Comparison of ENCODE assay signal across 1 cellular context in genomic region chr17:42677921-42678781, GRCh38.
TF ChIP-seq lines count a peak whose summit lies in the region.

No MANE protein-coding gene starts in this region.

TF ChIP-seq in HepG2, 621 proteins besides CTCF, POLR2A, EP300 and RAD21 (continued from another document and continues in another):
- TF ChIP-seq KLF16 (CRISPR knock-in tag; IDR thresholded peaks at IDR 0.05) (peak in 1 of 2 experiments; percentile 93; a peak in 2 of 4 replicates), ZNF33B (CRISPR knock-in tag; IDR thresholded peaks at IDR 0.05) (no peak), ZNF263 (CRISPR knock-in tag; IDR thresholded peaks at IDR 0.05) (no peak), ZNF782 (CRISPR knock-in tag; IDR thresholded peaks at IDR 0.05; ENCODE audit: borderline replicate concordance) (no peak), ZNF362 (CRISPR knock-in tag; IDR thresholded peaks at IDR 0.05; ENCODE audit: borderline replicate concordance) (no peak), DRAP1 (CRISPR knock-in tag; IDR thresholded peaks at IDR 0.05) (peak; percentile 81), RNF219 (CRISPR knock-in tag; IDR thresholded peaks at IDR 0.05) (peak; percentile 80; the same call in 1 of the 2 replicates), KDM2A (CRISPR knock-in tag; IDR thresholded peaks at IDR 0.05; ENCODE audit: borderline replicate concordance, low read depth) (peak; percentile 82), HOXA3 (CRISPR knock-in tag; IDR thresholded peaks at IDR 0.05) (peak; percentile 91), AFF4 (CRISPR knock-in tag; IDR thresholded peaks at IDR 0.05) (no peak; the same call in 1 of the 2 replicates), ZNF232 (CRISPR knock-in tag; IDR thresholded peaks at IDR 0.05; ENCODE audit: borderline replicate concordance) (peak; percentile 31; the same call in 1 of the 2 replicates), ZNF274 (CRISPR knock-in tag; IDR thresholded peaks at IDR 0.05) (0 out of 2 replicates have a peak, but pooled peaks have one; percentile 30), TCF7L2 (IDR thresholded peaks at IDR 0.05; ENCODE audit: low read depth, low read length) (no peak), HCFC1 (IDR thresholded peaks at IDR 0.05; ENCODE audit: low read depth, low read length) (no peak), ZNF746 (CRISPR knock-in tag; IDR thresholded peaks at IDR 0.05) (peak; percentile 73), PAX8 (CRISPR knock-in tag; IDR thresholded peaks at IDR 0.05; ENCODE audit: borderline replicate concordance) (no peak), ATF7 (IDR thresholded peaks at IDR 0.05) (no peak), ATF7 (CRISPR knock-in tag; IDR thresholded peaks at IDR 0.05) (no peak), U2AF1 (optimal IDR thresholded peaks at IDR 0.05; ENCODE audit: low read depth, low read length) (no peak), PRDM15 (CRISPR knock-in tag; IDR thresholded peaks at IDR 0.05) (peak; percentile 71), ZNF597 (CRISPR knock-in tag; IDR thresholded peaks at IDR 0.05) (no peak), HINFP (CRISPR knock-in tag; IDR thresholded peaks at IDR 0.05; ENCODE audit: low read depth) (peak; percentile 68; the same call in 1 of the 2 replicates), ZNF639 (CRISPR knock-in tag; conservative IDR thresholded peaks at IDR 0.05) (no peak; the same call in 1 of the 2 replicates), HES4 (CRISPR knock-in tag; IDR thresholded peaks at IDR 0.05; ENCODE audit: borderline replicate concordance) (no peak), FUBP1 (CRISPR knock-in tag; IDR thresholded peaks at IDR 0.05; ENCODE audit: borderline replicate concordance) (peak; percentile 68; the same call in 1 of the 2 replicates), ZBTB21 (CRISPR knock-in tag; IDR thresholded peaks at IDR 0.05) (no peak; the same call in 1 of the 2 replicates), AKAP8 (CRISPR knock-in tag; IDR thresholded peaks at IDR 0.05) (0 out of 2 replicates have a peak, but pooled peaks have one; percentile 4), CREM (IDR thresholded peaks at IDR 0.05) (peak; percentile 42; the same call in 1 of the 2 replicates), CREM (CRISPR knock-in tag; IDR thresholded peaks at IDR 0.05) (no peak), ZBTB34 (CRISPR knock-in tag; IDR thresholded peaks at IDR 0.05) (no peak), MEIS2 (CRISPR knock-in tag; IDR thresholded peaks at IDR 0.05) (peak; percentile 40; the same call in 1 of the 2 replicates), NFKB2 (CRISPR knock-in tag; IDR thresholded peaks at IDR 0.05; ENCODE audit: borderline replicate concordance) (peak; percentile 83; the same call in 1 of the 2 replicates), JUN (CRISPR knock-in tag; IDR thresholded peaks at IDR 0.05) (no peak), ZXDC (CRISPR knock-in tag; IDR thresholded peaks at IDR 0.05) (no peak)
